16 cellular contexts compared by ENCODE assay signal in genomic region chr12:104510145-104510872, GRCh38. TPM values are rescaled to one million over a fixed set of nuclear protein-coding genes. Genes with fewer than 3 reads are reported as not detected.
DNase-seq lines count a peak whose midpoint lies in the region; ATAC-seq, FAIRE-seq and TF ChIP-seq lines count a peak whose summit lies in the region.
"Had no signal": no experiment of that assay in that cellular context is flagged by ENCODE, and none has a peak within 500 bp of the region (broad histone marks: within the 10 kb centered on the region; RNA-seq: fewer than 3 reads in every experiment).

No MANE protein-coding gene starts in this region.

- H4K20me1 ChIP-seq in K562 (replicated peaks; ENCODE audit: control insufficient read depth, insufficient read depth, low read length) = no peaks in the 10 kb centered on the region

- in situ Hi-C loops in K562 (cut with MboI) = no loop called here

- peak overlapping the region; percentile 72 for H3K4me2 ChIP-seq in K562 (ENCODE audit: insufficient read depth, low read length)
- H3K4me2 ChIP-seq: GM23338 had no signal

- DNase-seq in activated CD4-positive, alpha-beta T cell treated with anti-CD3 and anti-CD28 coated beads, Interleukin-2, amount 10 ng/mL, durations not matched to agents 7 days and 5 days = no peak
- no peak for DNase-seq in activated CD4-positive, alpha-beta T cell treated with anti-CD3 and anti-CD28 coated beads, Interleukin-2, amount 50 U/mL, for 4 hours
- DNase-seq in GM19239 (ENCODE audit: insufficient read length, low spot score) (no peak), K562 (ENCODE audit: extremely low read depth in 1 of 4, low spot score in 3 of 4) (peak; percentile 60 to 85 (median 70)), UCSD-AML1 (lab: John Stamatoyannopoulos, UW; ENCODE audit: unreplicated experiment) (no peak)
- no peak for DNase-seq in stimulated activated CD4-positive, alpha-beta T cell treated with anti-CD3 and anti-CD28 coated beads, Interleukin-4, amount 100 ng/mL, for 24 hours
- DNase-seq: gastrocnemius medialis; NCI-H1048; NCI-H82; Peyer's patch; stimulated activated naive CD8-positive, alpha-beta T cell treated with anti-CD3 and anti-CD28 coated beads, Interleukin-15, amount 100 ng/mL, for 72 hours had no signal

- peak; percentile 46; the same call in 1 of the 2 replicates for TF ChIP-seq EP300 in K562 (IDR thresholded peaks at IDR 0.05; ENCODE audit: low read length)

- H3K27ac ChIP-seq in K562 (ENCODE audit: extremely low read depth, low read depth, low read length) = peak overlapping the region; percentile 81
- H3K27ac ChIP-seq: gastrocnemius medialis, Peyer's patch, VCaP had no signal

- peak; percentile 44 for FAIRE-seq in GM19239 (lab: Jason Lieb, UNC)
- peak; percentile 92 for FAIRE-seq in K562 (lab: Jason Lieb, UNC)

- H3K9me3 ChIP-seq in K562 (replicated peaks; ENCODE audit: control insufficient read depth, insufficient read depth, low read depth, low read length) = peaks cover 8% of the 10 kb centered on the region; the same call in 1 of the 2 replicates
- H3K9me3 ChIP-seq: gastrocnemius medialis, Peyer's patch had no signal

- peaks cover 12% of the 10 kb centered on the region for H3K9me3 Mint-ChIP-seq in activated CD4-positive, alpha-beta T cell treated with anti-CD3 and anti-CD28 coated beads, Interleukin-2, amount 10 ng/mL, durations not matched to agents 7 days and 5 days
- H3K9me3 Mint-ChIP-seq in nephron = peaks cover 7% of the 10 kb centered on the region
- H3K9me3 Mint-ChIP-seq: IgD-negative memory B cell had no signal

- peak overlapping the region; percentile 61 for H3K27ac Mint-ChIP-seq in activated CD4-positive, alpha-beta T cell treated with anti-CD3 and anti-CD28 coated beads, Interleukin-2, amount 10 ng/mL, durations not matched to agents 7 days and 5 days
- peak overlapping the region; percentile 24 to 45 (median 34) for H3K27ac Mint-ChIP-seq in nephron
- H3K27ac Mint-ChIP-seq: GM23338 had no signal

- no peak overlapping the region; the same call in 1 of the 2 replicates for H3K4me3 ChIP-seq in K562
- H3K4me3 ChIP-seq: gastrocnemius medialis, GM23338, Peyer's patch had no signal

- CTCF ChIA-PET in activated CD4-positive, alpha-beta T cell treated with anti-CD3 and anti-CD28 coated beads, Interleukin-2, amount 10 ng/mL, durations not matched to agents 7 days and 5 days (lab: Charles Lee) = interaction anchor here (0.6 to 2.4 kb wide), 3 partner anchors 9 to 269 kb away, joined by 4 to 5 read pairs (median 4); no protein-coding TSS in a partner anchor
- CTCF ChIA-PET in K562 (lab: Yijun Ruan, JAX; ENCODE audit: low intra/inter-chr PET ratio) = no interaction called here

- peaks cover 0 to 30% of the 10 kb centered on the region in 2 experiments; a peak in 3 of 5 replicates for H3K4me1 ChIP-seq in K562 (replicated peaks in 1 of 2; ENCODE audit: control insufficient read depth in 2 of 2, insufficient read depth in 2 of 2, low read length in 2 of 2)
- H3K4me1 ChIP-seq: gastrocnemius medialis had no signal

- TF ChIP-seq RAD21 in K562 (CRISPR knock-in tag; conservative IDR thresholded peaks at IDR 0.05 in 1 of 2, IDR thresholded peaks at IDR 0.05 in 1 of 2) = peak in 1 of 2 experiments; percentile 35; a peak in 1 of 4 replicates

- no TSS peak for BruUV-seq in K562 (replicated peaks; lab: Mats Ljungman, UMichigan)

- no peaks in the 10 kb centered on the region for H3K27me3 ChIP-seq in K562 (ENCODE audit: control insufficient read depth in 2 of 2, insufficient read depth in 2 of 2, low read length in 2 of 2)
- H3K27me3 ChIP-seq: gastrocnemius medialis, Peyer's patch had no signal

- POLR2A ChIA-PET in activated CD4-positive, alpha-beta T cell treated with anti-CD3 and anti-CD28 coated beads, Interleukin-2, amount 10 ng/mL, durations not matched to agents 7 days and 5 days (lab: Charles Lee) = no interaction called here
- POLR2A ChIA-PET in K562 (lab: Yijun Ruan, JAX) = interaction anchor here (0.6 to 1.1 kb wide), 3 partner anchors 20 to 118 kb away, joined by 3 read pairs; no protein-coding TSS in a partner anchor

- H3K9me1 ChIP-seq in K562 (ENCODE audit: control insufficient read depth, insufficient read depth, low read length) = no peaks in the 10 kb centered on the region

- peaks cover 69% of the 10 kb centered on the region for H3K4me1 Mint-ChIP-seq in activated CD4-positive, alpha-beta T cell treated with anti-CD3 and anti-CD28 coated beads, Interleukin-2, amount 10 ng/mL, durations not matched to agents 7 days and 5 days
- peaks cover 51% of the 10 kb centered on the region for H3K4me1 Mint-ChIP-seq in nephron

- TF ChIP-seq POLR2A in K562 (conservative IDR thresholded peaks at IDR 0.05) = no peak

- peaks cover 90% of the 10 kb centered on the region for H3K79me2 ChIP-seq in K562 (ENCODE audit: control insufficient read depth, insufficient read depth, low read length)

- TF ChIP-seq CTCF in K562 (IDR thresholded peaks at IDR 0.05 in 2 of 3, conservative IDR thresholded peaks at IDR 0.05 in 1 of 3; ENCODE audit: insufficient read depth in 2 of 3, low read depth in 1 of 3, low read length in 3 of 3) = no peak
- TF ChIP-seq CTCF in nephron (IDR thresholded peaks at IDR 0.05; ENCODE audit: unreplicated experiment in 3 of 3) = no peak

- no peaks in the 10 kb centered on the region for H3K27me3 Mint-ChIP-seq in activated CD4-positive, alpha-beta T cell treated with anti-CD3 and anti-CD28 coated beads, Interleukin-2, amount 10 ng/mL, durations not matched to agents 7 days and 5 days
- H3K27me3 Mint-ChIP-seq in nephron (ENCODE audit: low read depth) = no peaks in the 10 kb centered on the region
- H3K27me3 Mint-ChIP-seq: stimulated activated naive CD8-positive, alpha-beta T cell treated with anti-CD3 and anti-CD28 coated beads, Interleukin-15, amount 100 ng/mL, for 72 hours had no signal

- peak overlapping the region in 1 of 2 experiments; percentile 40; a peak in 2 of 4 replicates for H3K9ac ChIP-seq in K562 (ENCODE audit: insufficient read depth in 1 of 2, low read depth in 2 of 2, low read length in 2 of 2)

- peaks cover 57% of the 10 kb centered on the region for H3K36me3 Mint-ChIP-seq in activated CD4-positive, alpha-beta T cell treated with anti-CD3 and anti-CD28 coated beads, Interleukin-2, amount 10 ng/mL, durations not matched to agents 7 days and 5 days (ENCODE audit: low read depth)
- H3K36me3 Mint-ChIP-seq in nephron (ENCODE audit: low read depth) = peaks cover 4% of the 10 kb centered on the region

- H3K4me3 Mint-ChIP-seq in activated CD4-positive, alpha-beta T cell treated with anti-CD3 and anti-CD28 coated beads, Interleukin-2, amount 10 ng/mL, durations not matched to agents 7 days and 5 days = no peak overlapping the region
- H3K4me3 Mint-ChIP-seq in nephron = no peak overlapping the region
- H3K4me3 Mint-ChIP-seq: GM23338; stimulated activated naive CD8-positive, alpha-beta T cell treated with anti-CD3 and anti-CD28 coated beads, Interleukin-15, amount 100 ng/mL, for 72 hours had no signal

- intact Hi-C loops in K562 (cut with micrococcal nuclease) = loop anchor here (5.0 kb wide), 1 partner anchor 43 kb away; no protein-coding TSS in a partner anchor

- ATAC-seq in K562 (peak; percentile 86), GM21447 (IDR thresholded peaks at IDR 0.05; ENCODE audit: unreplicated experiment) (no peak)
- ATAC-seq: gastrocnemius medialis; GM23338; stimulated activated naive CD8-positive, alpha-beta T cell treated with anti-CD3 and anti-CD28 coated beads, Interleukin-15, amount 100 ng/mL, for 72 hours had no signal

- peaks cover 10% of the 10 kb centered on the region; the same call in 2 of the 3 replicates for H3K36me3 ChIP-seq in K562 (ENCODE audit: control insufficient read depth, insufficient read depth, low read length)
- H3K36me3 ChIP-seq: gastrocnemius medialis, Peyer's patch had no signal

- 11% methylated on average over 2 of the region's 2 CpGs for WGBS in K562 (ENCODE audit: insufficient coverage, low coverage, missing lambda C conversion rate)

- 0 out of 2 replicates have a peak overlapping the region, but pooled peaks have one; percentile 23 for H2AFZ ChIP-seq in K562 (ENCODE audit: low read depth, low read length)
- H2AFZ ChIP-seq: GM23338 had no signal

TF ChIP-seq in K562, 482 proteins besides CTCF, POLR2A, EP300 and RAD21 (continues in another document):
- TF ChIP-seq ZFP91 (CRISPR knock-in tag; IDR thresholded peaks at IDR 0.05) (no peak), SETDB1 (IDR thresholded peaks at IDR 0.05; ENCODE audit: low read length) (no peak), L3MBTL2 (IDR thresholded peaks at IDR 0.05) (peak; percentile 70), PTBP1 (IDR thresholded peaks at IDR 0.05; ENCODE audit: low read depth, low read length) (no peak)

RNA-seq across cellular contexts. Expression of gene CHST11, which starts 53.6 kb away (rescaled TPM):
- 10 to 100 TPM; 56.4 to 56.6 TPM for total RNA-seq in activated CD4-positive, alpha-beta T cell treated with anti-CD3 and anti-CD28 coated beads, Interleukin-2, amount 10 ng/mL, durations not matched to agents 7 days and 5 days
- 38.5 and 49.7 TPM in 2 replicates for total RNA-seq in K562 (2011; cell fraction: chromatin; rRNA removed; ENCODE audit: low replicate concordance)
- total RNA-seq in K562 (2011; cell fraction: nucleolus; rRNA removed) = 28.7 and 33.4 TPM in 2 replicates
- total RNA-seq in K562 (2011; cell fraction: nucleoplasm; rRNA removed) = 34.9 and 47.6 TPM in 2 replicates
- total RNA-seq in K562 (2014; rRNA removed) = 34.3 and 37.2 TPM in 2 replicates
- total RNA-seq in K562 (2014; rRNA removed; fragmentation: Illumina TruSeq; extraction: Trizol) = 12.7 and 12.9 TPM in 2 replicates
- total RNA-seq in K562 (2015; rRNA removed; fragmentation: Illumina TruSeq; extraction: Trizol) = 15.5 and 15.6 TPM in 2 replicates
- 38.7 and 39.0 TPM in 2 replicates for total RNA-seq in K562 (2021)
- polyA plus RNA-seq in K562 (2011; rRNA removed) = 15.0 and 18.9 TPM in 2 replicates
- 32.2 and 49.4 TPM in 2 replicates for polyA plus RNA-seq in K562 (2011; cell fraction: cytosol; rRNA removed)
- 13.4 and 22.2 TPM in 2 replicates for polyA plus RNA-seq in K562 (2011; cell fraction: nucleus; rRNA removed)
- polyA plus RNA-seq in K562 (2012) = 17.7 and 39.4 TPM in 2 replicates
- 16.4 and 18.9 TPM in 2 replicates for polyA plus RNA-seq in K562 (2014; fragmentation: Illumina TruSeq; extraction: Trizol)
- polyA plus RNA-seq in K562 (2014; fragmentation: Nextera tagmentation; extraction: Ambion mirVana) = 1 to 10 TPM; 2.3 to 2.9 TPM
- polyA plus RNA-seq in K562 (2014; rRNA removed) = 13.2 and 15.2 TPM in 2 replicates
- polyA minus RNA-seq in K562 (2011; rRNA and poly(A)+ RNA removed) = 17.8 and 21.7 TPM in 2 replicates
- 15.0 and 18.8 TPM in 2 replicates for polyA minus RNA-seq in K562 (2011; cell fraction: cytosol; rRNA and poly(A)+ RNA removed)
- 16.9 and 17.0 TPM in 2 replicates for polyA minus RNA-seq in K562 (2011; cell fraction: nucleus; rRNA and poly(A)+ RNA removed)

Comparison
In these comparisons a context has a peak if more than half of its experiments do, and no peak if none do; other contexts are left out.
1. DNase-seq: peak in K562 (4 of 4); none in activated CD4-positive, alpha-beta T cell treated with anti-CD3 and anti-CD28 coated beads, Interleukin-2, amount 10 ng/mL, durations not matched to agents 7 days and 5 days (single experiment), activated CD4-positive, alpha-beta T cell treated with anti-CD3 and anti-CD28 coated beads, Interleukin-2, amount 50 U/mL, for 4 hours (0 of 2), GM19239 (single experiment), stimulated activated CD4-positive, alpha-beta T cell treated with anti-CD3 and anti-CD28 coated beads, Interleukin-4, amount 100 ng/mL, for 24 hours (single experiment) and UCSD-AML1 (single experiment).